Comparison of ENCODE assay signal across 9 cellular contexts in genomic region chr7:32164341-32164996, GRCh38.
DNase-seq lines count a peak whose midpoint lies in the region; ATAC-seq and TF ChIP-seq lines count a peak whose summit lies in the region.
"Had no signal": no experiment of that assay in that cellular context is flagged by ENCODE, and none has a peak within 500 bp of the region (broad histone marks: within the 10 kb centered on the region; RNA-seq: fewer than 3 reads in every experiment).

No MANE protein-coding gene starts in this region.

- ATAC-seq in left colon (peak; percentile 72), GM21381 (IDR thresholded peaks at IDR 0.05; ENCODE audit: unreplicated experiment) (no peak), GM21390 (IDR thresholded peaks at IDR 0.05; ENCODE audit: unreplicated experiment) (no peak)
- ATAC-seq in natural killer cell treated with Interleukin-12 subunit alpha and Interleukin-12 subunit beta and Interleukin-15 and Interleukin-18, amount 100 ng/mL, for 72 hours, result no peak

- TF ChIP-seq CTCF in C4-2B (conservative IDR thresholded peaks at IDR 0.05), result peak; percentile 67
- TF ChIP-seq CTCF in brain (conservative IDR thresholded peaks at IDR 0.05), result peak; percentile 28 to 51

- DNase-seq in NCI-H1048 (lab: John Stamatoyannopoulos, UW), result peak; percentile 12
- no peak for DNase-seq in left colon
- DNase-seq in natural killer cell treated with Interleukin-12 subunit alpha and Interleukin-12 subunit beta and Interleukin-15 and Interleukin-18, amount 100 ng/mL, for 72 hours (ENCODE audit: low spot score), result no peak
- no peak for DNase-seq in NCI-H1436 treated with DMSO at 0.1 percent for 48 hours (lab: John Stamatoyannopoulos, UW)

- no peak overlapping the region for H3K27ac ChIP-seq in C4-2B

- intact Hi-C loops in left colon (cut with DNase I, micrococcal nuclease), result no loop called here

- H3K36me3 Mint-ChIP-seq in brain, result no peaks in the 10 kb centered on the region
- no peaks in the 10 kb centered on the region for H3K36me3 Mint-ChIP-seq in natural killer cell treated with Interleukin-12 subunit alpha and Interleukin-12 subunit beta and Interleukin-15 and Interleukin-18, amount 100 ng/mL, for 72 hours

- no peaks in the 10 kb centered on the region for H3K9me3 Mint-ChIP-seq in brain
- H3K9me3 Mint-ChIP-seq in natural killer cell treated with Interleukin-12 subunit alpha and Interleukin-12 subunit beta and Interleukin-15 and Interleukin-18, amount 100 ng/mL, for 72 hours, result no peaks in the 10 kb centered on the region

- H3K4me1 Mint-ChIP-seq in brain, result peaks cover 9% of the 10 kb centered on the region
- no peaks in the 10 kb centered on the region for H3K4me1 Mint-ChIP-seq in natural killer cell treated with Interleukin-12 subunit alpha and Interleukin-12 subunit beta and Interleukin-15 and Interleukin-18, amount 100 ng/mL, for 72 hours (ENCODE audit: low read depth in 2 of 2)
- H3K4me1 Mint-ChIP-seq: central memory CD8-positive, alpha-beta T cell had no signal

- no peaks in the 10 kb centered on the region for H3K27me3 Mint-ChIP-seq in brain
- H3K27me3 Mint-ChIP-seq in natural killer cell treated with Interleukin-12 subunit alpha and Interleukin-12 subunit beta and Interleukin-15 and Interleukin-18, amount 100 ng/mL, for 72 hours, result no peaks in the 10 kb centered on the region
- H3K27me3 Mint-ChIP-seq: central memory CD8-positive, alpha-beta T cell had no signal

- H3K4me3 Mint-ChIP-seq in brain, result no peak overlapping the region
- H3K4me3 Mint-ChIP-seq in natural killer cell treated with Interleukin-12 subunit alpha and Interleukin-12 subunit beta and Interleukin-15 and Interleukin-18, amount 100 ng/mL, for 72 hours, result no peak overlapping the region
- H3K4me3 Mint-ChIP-seq: central memory CD8-positive, alpha-beta T cell had no signal

- H3K27ac Mint-ChIP-seq in brain, result no peak overlapping the region
- H3K27ac Mint-ChIP-seq in natural killer cell treated with Interleukin-12 subunit alpha and Interleukin-12 subunit beta and Interleukin-15 and Interleukin-18, amount 100 ng/mL, for 72 hours, result no peak overlapping the region
